In the genomic region with DNA sequence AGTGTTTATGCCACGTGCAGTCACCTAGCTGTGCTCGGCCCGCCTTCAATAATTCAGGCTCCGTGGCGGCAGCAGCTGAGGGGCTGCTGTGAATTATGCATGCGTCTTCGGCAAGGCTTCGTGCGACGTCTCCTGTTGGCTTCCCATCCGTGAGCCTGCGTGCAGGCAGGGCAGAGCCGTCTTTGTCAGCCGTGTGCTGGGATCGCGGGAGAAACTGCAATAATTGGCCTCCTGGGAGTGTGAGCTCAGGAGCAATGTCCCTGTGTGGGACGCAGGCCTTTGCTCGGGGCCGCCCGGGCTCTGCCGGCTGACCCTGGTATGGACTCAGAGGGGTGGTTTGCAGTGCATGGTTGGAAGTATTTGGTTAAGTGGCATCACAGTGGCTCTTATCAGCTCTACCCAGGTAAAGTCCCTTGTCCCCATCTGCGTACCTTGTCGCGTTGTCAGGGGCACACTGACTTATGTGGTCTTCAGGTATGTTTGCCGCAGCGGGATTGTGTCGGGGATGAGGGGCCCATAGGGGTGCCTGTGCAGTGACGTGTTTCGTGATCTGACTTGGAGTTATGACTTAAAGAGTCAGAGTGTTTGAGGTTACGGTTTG, we compare ENCODE assay signal across 26 cellular contexts. TPM values are rescaled to one million over a fixed set of nuclear protein-coding genes. Genes with fewer than 3 reads are reported as not detected.
DNase-seq lines count a peak whose midpoint lies in the region; ATAC-seq and TF ChIP-seq lines count a peak whose summit lies in the region.
"Had no signal": no experiment of that assay in that cellular context is flagged by ENCODE, and none has a peak within 500 bp of the region (broad histone marks: within the 10 kb centered on the region; RNA-seq: fewer than 3 reads in every experiment).

No MANE protein-coding gene starts in this region.

- H3K23ac ChIP-seq in neuronal stem cell (ENCODE audit: low read depth, low read length, poor library complexity) = no peak overlapping the region

- H2BK120ac ChIP-seq in neuronal stem cell (ENCODE audit: low read depth, low read length) = no peak overlapping the region

- no peak overlapping the region for H3K4me2 ChIP-seq in neuronal stem cell (ENCODE audit: insufficient read depth, low read length, poor library complexity, severe bottlenecking)

- H4K91ac ChIP-seq in neuronal stem cell (ENCODE audit: low read depth, low read length, poor library complexity) = no peak overlapping the region

- peaks cover 9% of the 10 kb centered on the region for H3K9me3 Mint-ChIP-seq in glutamatergic neuron (ENCODE audit: unreplicated experiment)
- H3K9me3 Mint-ChIP-seq in activated CD4-positive, alpha-beta T cell treated with anti-CD3 and anti-CD28 coated beads, Interleukin-2, amount 10 ng/mL, durations not matched to agents 24 days and 14 days = no peaks in the 10 kb centered on the region
- H3K9me3 Mint-ChIP-seq: activated naive CD8-positive, alpha-beta T cell treated with anti-CD3 and anti-CD28 coated beads, Interleukin-2, amount 10 ng/mL, durations not matched to agents 7 days and 5 days had no signal

- no peak for ATAC-seq in left cardiac atrium
- ATAC-seq in left ventricle myocardium superior = no peak
- ATAC-seq: HCT116, Panc1 had no signal

- DNase-seq in left cardiac atrium (peak; percentile 12), left ventricle myocardium superior (no peak), glutamatergic neuron (peak; percentile 50), neuronal stem cell (ENCODE audit: low spot score) (no peak), testis (no peak), NCI-H345 (lab: John Stamatoyannopoulos, UW) (no peak), activated gamma-delta T cell (lab: John Stamatoyannopoulos, UW) (no peak)
- DNase-seq in activated CD4-positive, alpha-beta T cell treated with anti-CD3 and anti-CD28 coated beads, Interleukin-2, amount 10 ng/mL, durations not matched to agents 24 days and 14 days = no peak
- DNase-seq: activated CD4-positive, alpha-beta T cell treated with anti-CD3 and anti-CD28 coated beads for 48 hours; C1 segment of cervical spinal cord; DMS79 treated with DMSO at 0.1 percent for 48 hours; erythroblast; Karpas-422; MV-4-11; NCI-H146; NCI-H524; NK-92 treated with Interleukin-12 subunit alpha and Interleukin-12 subunit beta, amount 100 ng/mL, for 24 hours; stimulated activated naive CD4-positive, alpha-beta T cell treated with Interleukin-2 at 50 U/mL for 16 hours; T-helper 1 cell had no signal

- H3K36me3 ChIP-seq in neuronal stem cell (replicated peaks in 1 of 2; ENCODE audit: control insufficient read depth in 2 of 2, insufficient read depth in 2 of 2, low read length in 2 of 2) = peaks cover 4 to 14% of the 10 kb centered on the region in 2 donors
- no peaks in the 10 kb centered on the region for H3K36me3 ChIP-seq in testis (ENCODE audit: low read depth, missing control alignments)
- H3K36me3 ChIP-seq: neutrophil had no signal

- peak overlapping the region; percentile 43 for H3K27ac Mint-ChIP-seq in glutamatergic neuron (ENCODE audit: unreplicated experiment)
- no peak overlapping the region for H3K27ac Mint-ChIP-seq in activated CD4-positive, alpha-beta T cell treated with anti-CD3 and anti-CD28 coated beads, Interleukin-2, amount 10 ng/mL, durations not matched to agents 24 days and 14 days
- H3K27ac Mint-ChIP-seq: activated naive CD8-positive, alpha-beta T cell treated with anti-CD3 and anti-CD28 coated beads, Interleukin-2, amount 10 ng/mL, durations not matched to agents 7 days and 5 days had no signal

- TF ChIP-seq POLR2A in testis (IDR thresholded peaks at IDR 0.05) = no peak

- no peak overlapping the region for H2BK12ac ChIP-seq in neuronal stem cell (ENCODE audit: low read length)

- intact Hi-C loops in left cardiac atrium (cut with DNase I) = no loop called here
- intact Hi-C loops in left ventricle myocardium superior (cut with micrococcal nuclease) = no loop called here
- intact Hi-C loops in testis (cut with DNase I; ENCODE audit: low total_unique reads) = no loop called here
- intact Hi-C loops in activated CD4-positive, alpha-beta T cell treated with anti-CD3 and anti-CD28 coated beads, Interleukin-2, amount 10 ng/mL, durations not matched to agents 24 days and 14 days (cut with micrococcal nuclease) = no loop called here

- peak overlapping the region; percentile 50 for H3K18ac ChIP-seq in neuronal stem cell (ENCODE audit: low read length)

- no peak overlapping the region for H2AFZ ChIP-seq in neuronal stem cell (ENCODE audit: low read length)

- TF ChIP-seq CTCF in glutamatergic neuron (IDR thresholded peaks at IDR 0.05; ENCODE audit: partially characterized antibody, unreplicated experiment) = no peak
- TF ChIP-seq CTCF in testis (IDR thresholded peaks at IDR 0.05) = no peak

- H3K4me1 ChIP-seq in neuronal stem cell (ENCODE audit: control insufficient read depth in 2 of 2, insufficient read depth in 1 of 2, low read depth in 1 of 2, low read length in 2 of 2) (peaks cover 2 to 22% of the 10 kb centered on the region in 2 donors), testis (peaks cover 5% of the 10 kb centered on the region)

- H3K4me3 ChIP-seq in neuronal stem cell (ENCODE audit: low read length in 2 of 2) (peak overlapping the region in 1 of 2 donors; percentile 7), testis (no peak overlapping the region)
- H3K4me3 ChIP-seq: lung had no signal

- no peak overlapping the region for H2AK5ac ChIP-seq in neuronal stem cell (ENCODE audit: low read depth, low read length)

- no peak overlapping the region for H3K14ac ChIP-seq in neuronal stem cell (ENCODE audit: low read length)

- peaks cover 5% of the 10 kb centered on the region for H3K27me3 Mint-ChIP-seq in glutamatergic neuron (ENCODE audit: unreplicated experiment)
- no peaks in the 10 kb centered on the region for H3K27me3 Mint-ChIP-seq in activated CD4-positive, alpha-beta T cell treated with anti-CD3 and anti-CD28 coated beads, Interleukin-2, amount 10 ng/mL, durations not matched to agents 24 days and 14 days
- H3K27me3 Mint-ChIP-seq: activated naive CD8-positive, alpha-beta T cell treated with anti-CD3 and anti-CD28 coated beads, Interleukin-2, amount 10 ng/mL, durations not matched to agents 7 days and 5 days had no signal

- H3K4ac ChIP-seq in neuronal stem cell (ENCODE audit: low read length) = no peak overlapping the region

- peaks cover 9% of the 10 kb centered on the region for H3K36me3 Mint-ChIP-seq in glutamatergic neuron (ENCODE audit: unreplicated experiment)
- no peaks in the 10 kb centered on the region for H3K36me3 Mint-ChIP-seq in activated CD4-positive, alpha-beta T cell treated with anti-CD3 and anti-CD28 coated beads, Interleukin-2, amount 10 ng/mL, durations not matched to agents 24 days and 14 days (ENCODE audit: low read depth)
- H3K36me3 Mint-ChIP-seq: activated naive CD8-positive, alpha-beta T cell treated with anti-CD3 and anti-CD28 coated beads, Interleukin-2, amount 10 ng/mL, durations not matched to agents 7 days and 5 days had no signal

- no peak overlapping the region for H2BK15ac ChIP-seq in neuronal stem cell (ENCODE audit: low read length)

- WGBS in neuronal stem cell (ENCODE audit: extremely low coverage in 2 of 2, insufficient read length in 2 of 2, insufficient replicate concordance in 1 of 2), 2 donors = no CpG with 5 or more reads among the region's 30 CpGs
- 75 to 89% methylated on average over 23 to 30 of the region's 30 CpGs for WGBS in testis, 2 donors

- no peak overlapping the region for H3K27ac ChIP-seq in neuronal stem cell (replicated peaks; ENCODE audit: low read length)
- H3K27ac ChIP-seq in testis = no peak overlapping the region
- H3K27ac ChIP-seq: neutrophil had no signal

- H3K9ac ChIP-seq in neuronal stem cell (ENCODE audit: low read depth, low read length, poor library complexity) = peak overlapping the region; percentile 40

- H2BK5ac ChIP-seq in neuronal stem cell (ENCODE audit: low read length) = no peak overlapping the region

- peaks cover 19 to 28% of the 10 kb centered on the region in 2 donors for H3K9me3 ChIP-seq in neuronal stem cell (replicated peaks in 1 of 2; ENCODE audit: control insufficient read depth in 2 of 2, insufficient read depth in 1 of 2, low read depth in 1 of 2, low read length in 2 of 2)
- H3K9me3 ChIP-seq in testis = no peaks in the 10 kb centered on the region
- H3K9me3 ChIP-seq: neutrophil had no signal

- H3K79me1 ChIP-seq in neuronal stem cell (ENCODE audit: low read depth, low read length) = peaks cover 6% of the 10 kb centered on the region

- H3K4me1 Mint-ChIP-seq in glutamatergic neuron (ENCODE audit: low read depth, unreplicated experiment) = peaks cover 34% of the 10 kb centered on the region
- H3K4me1 Mint-ChIP-seq in activated CD4-positive, alpha-beta T cell treated with anti-CD3 and anti-CD28 coated beads, Interleukin-2, amount 10 ng/mL, durations not matched to agents 24 days and 14 days = no peaks in the 10 kb centered on the region
- H3K4me1 Mint-ChIP-seq: activated naive CD8-positive, alpha-beta T cell treated with anti-CD3 and anti-CD28 coated beads, Interleukin-2, amount 10 ng/mL, durations not matched to agents 7 days and 5 days had no signal

- H4K8ac ChIP-seq in neuronal stem cell (ENCODE audit: low read depth, low read length) = no peak overlapping the region

- H3K4me3 Mint-ChIP-seq in glutamatergic neuron (ENCODE audit: unreplicated experiment) = peak overlapping the region; percentile 4
- H3K4me3 Mint-ChIP-seq in activated CD4-positive, alpha-beta T cell treated with anti-CD3 and anti-CD28 coated beads, Interleukin-2, amount 10 ng/mL, durations not matched to agents 24 days and 14 days = no peak overlapping the region
- H3K4me3 Mint-ChIP-seq: activated naive CD8-positive, alpha-beta T cell treated with anti-CD3 and anti-CD28 coated beads, Interleukin-2, amount 10 ng/mL, durations not matched to agents 7 days and 5 days had no signal

- no peaks in the 10 kb centered on the region for H3K27me3 ChIP-seq in neuronal stem cell (ENCODE audit: control insufficient read depth in 3 of 3, insufficient read depth in 3 of 3, low read depth in 1 of 3, low read length in 3 of 3)
- H3K27me3 ChIP-seq in testis = no peaks in the 10 kb centered on the region
- H3K27me3 ChIP-seq: neutrophil had no signal

RNA-seq across cellular contexts. Expression of gene HGFAC, which starts 34.5 kb away (rescaled TPM):
- total RNA-seq in left cardiac atrium = under 1 TPM; 0.34 to 0.38 TPM
- 0.67 TPM for total RNA-seq in left ventricle myocardium superior
- total RNA-seq in glutamatergic neuron (ENCODE audit: unreplicated experiment) = 9.4 TPM
- polyA plus RNA-seq in neuronal stem cell (2013, experiment 1 of 2) = 0.59 TPM
- 0.61 TPM for polyA plus RNA-seq in neuronal stem cell (2013, experiment 2 of 2)
- total RNA-seq in testis = 10 to 100 TPM; 16.8 to 72.3 TPM
- polyA plus RNA-seq in testis (ENCODE audit: insufficient read depth, low read depth, low replicate concordance) = 15.5 TPM
- total RNA-seq in activated CD4-positive, alpha-beta T cell treated with anti-CD3 and anti-CD28 coated beads, Interleukin-2, amount 10 ng/mL, durations not matched to agents 24 days and 14 days = not detected in 2 replicates
- total RNA-seq: activated naive CD8-positive, alpha-beta T cell treated with anti-CD3 and anti-CD28 coated beads, Interleukin-2, amount 10 ng/mL, durations not matched to agents 7 days and 5 days; fibroblast of villous mesenchyme had no signal
- polyA plus RNA-seq: AG04450 had no signal

RNA-seq across cellular contexts. Expression of gene DOK7, which starts 55.8 kb away (rescaled TPM):
- total RNA-seq in left cardiac atrium (10 to 100 TPM; 21.5 to 38.2 TPM), left ventricle myocardium superior (35.5 TPM), glutamatergic neuron (ENCODE audit: unreplicated experiment) (5.1 TPM), testis (10 to 100 TPM; 22.9 to 29.5 TPM)
- 0.14 TPM for polyA plus RNA-seq in neuronal stem cell (2013, experiment 1 of 2)
- polyA plus RNA-seq in neuronal stem cell (2013, experiment 2 of 2) = 0.11 TPM
- polyA plus RNA-seq in testis (ENCODE audit: insufficient read depth, low read depth, low replicate concordance) = 9.3 TPM
- total RNA-seq in activated CD4-positive, alpha-beta T cell treated with anti-CD3 and anti-CD28 coated beads, Interleukin-2, amount 10 ng/mL, durations not matched to agents 24 days and 14 days = not detected in 2 replicates
- total RNA-seq: activated naive CD8-positive, alpha-beta T cell treated with anti-CD3 and anti-CD28 coated beads, Interleukin-2, amount 10 ng/mL, durations not matched to agents 7 days and 5 days; fibroblast of villous mesenchyme had no signal
- polyA plus RNA-seq: AG04450 had no signal

Comparison
In these comparisons a context has a peak if more than half of its experiments do, and no peak if none do; other contexts are left out.
1. DNase-seq: peak in left cardiac atrium (single experiment) and glutamatergic neuron (single experiment); none in left ventricle myocardium superior (single experiment), neuronal stem cell (single experiment), testis (single experiment), NCI-H345 (single experiment), activated gamma-delta T cell (single experiment) and activated CD4-positive, alpha-beta T cell treated with anti-CD3 and anti-CD28 coated beads, Interleukin-2, amount 10 ng/mL, durations not matched to agents 24 days and 14 days (single experiment).